ENCODE assay signal across 8 cellular contexts in genomic region chr3:39809181-39809994, GRCh38. TPM values are rescaled to one million over a fixed set of nuclear protein-coding genes. Genes with fewer than 3 reads are reported as not detected.
DNase-seq lines count a peak whose midpoint lies in the region; ATAC-seq, FAIRE-seq and TF ChIP-seq lines count a peak whose summit lies in the region.

MYRIP (plus strand) TSS chr3:39809609; CDS start chr3:39900817, 91,208 bp downstream.

- peaks cover 12% of the 10 kb centered on the region for H3K4me1 Mint-ChIP-seq in activated CD8-positive, alpha-beta T cell treated with anti-CD3 and anti-CD28 coated beads for 36 hours (ENCODE audit: low read depth)

- no peaks in the 10 kb centered on the region for H3K36me3 Mint-ChIP-seq in activated CD8-positive, alpha-beta T cell treated with anti-CD3 and anti-CD28 coated beads for 36 hours (ENCODE audit: low read depth)

- no peaks in the 10 kb centered on the region for H4K20me1 ChIP-seq in osteoblast (ENCODE audit: insufficient read depth, low read length)

- H3K9me3 Mint-ChIP-seq in activated CD8-positive, alpha-beta T cell treated with anti-CD3 and anti-CD28 coated beads for 36 hours = no peaks in the 10 kb centered on the region

- CTCF ChIA-PET in activated CD8-positive, alpha-beta T cell treated with anti-CD3 and anti-CD28 coated beads for 36 hours (lab: Charles Lee) = no interaction called here

- no peak within 1 kb of the TSS for H2AFZ ChIP-seq in osteoblast (ENCODE audit: low read length)

- DNase-seq in Right ventricle myocardium inferior (ENCODE audit: missing footprints) (peak; percentile 78), cardiac septum (ENCODE audit: low spot score) (no peak), NCI-H146 (lab: John Stamatoyannopoulos, UW) (peak; percentile 74), Right ventricle myocardium superior (peak; percentile 73), osteoblast (ENCODE audit: insufficient read length, low spot score, missing footprints) (peak; percentile 79), HTR-8/SVneo (ENCODE audit: insufficient read length, low spot score) (no peak)
- peak; percentile 3 for DNase-seq in activated CD8-positive, alpha-beta T cell treated with anti-CD3 and anti-CD28 coated beads for 36 hours

- H3K27me3 Mint-ChIP-seq in activated CD8-positive, alpha-beta T cell treated with anti-CD3 and anti-CD28 coated beads for 36 hours = peaks cover 47% of the 10 kb centered on the region

- H3K4me3 Mint-ChIP-seq in activated CD8-positive, alpha-beta T cell treated with anti-CD3 and anti-CD28 coated beads for 36 hours = peak within 1 kb of the TSS; percentile 36

- ATAC-seq in Right ventricle myocardium inferior (peak; percentile 89), HG02623 (IDR thresholded peaks at IDR 0.05; ENCODE audit: unreplicated experiment) (peak; percentile 71), Right ventricle myocardium superior (ENCODE audit: poor library complexity) (peak; percentile 96)
- peak; percentile 27 for ATAC-seq in activated CD8-positive, alpha-beta T cell treated with anti-CD3 and anti-CD28 coated beads for 36 hours

- H3K4me2 ChIP-seq in osteoblast (ENCODE audit: insufficient read depth, low read length) = peak within 1 kb of the TSS; percentile 21

- H3K4me1 ChIP-seq in osteoblast (ENCODE audit: insufficient read depth, low read length) = no peaks in the 10 kb centered on the region

- H3K9me3 ChIP-seq in osteoblast (ENCODE audit: low read depth, low read length) = no peaks in the 10 kb centered on the region

- POLR2A ChIA-PET in activated CD8-positive, alpha-beta T cell treated with anti-CD3 and anti-CD28 coated beads for 36 hours (lab: Charles Lee) = no interaction called here

- H3K79me2 ChIP-seq in osteoblast (ENCODE audit: insufficient read depth, low read length) = no peaks in the 10 kb centered on the region

- intact Hi-C loops in Right ventricle myocardium inferior (cut with DNase I) = no loop called here
- intact Hi-C loops in cardiac septum (cut with DNase I) = no loop called here
- intact Hi-C loops in activated CD8-positive, alpha-beta T cell treated with anti-CD3 and anti-CD28 coated beads for 36 hours (cut with micrococcal nuclease) = no loop called here
- intact Hi-C loops in Right ventricle myocardium superior (cut with DNase I) = no loop called here

- no peaks in the 10 kb centered on the region for H3K36me3 ChIP-seq in osteoblast (ENCODE audit: insufficient read depth, low read length)

- FAIRE-seq in HTR-8/SVneo (lab: Jason Lieb, UNC) = no peak

- H3K4me3 ChIP-seq in osteoblast (ENCODE audit: insufficient read depth, low read length) = no peak within 1 kb of the TSS

- no peak for TF ChIP-seq CTCF in activated CD8-positive, alpha-beta T cell treated with anti-CD3 and anti-CD28 coated beads for 36 hours (IDR thresholded peaks at IDR 0.05)
- TF ChIP-seq CTCF in osteoblast (IDR thresholded peaks at IDR 0.05; ENCODE audit: extremely low read depth, low read depth, low read length) = no peak

- H3K27ac Mint-ChIP-seq in activated CD8-positive, alpha-beta T cell treated with anti-CD3 and anti-CD28 coated beads for 36 hours = no peak within 1 kb of the TSS

- peaks cover 60% of the 10 kb centered on the region for H3K27me3 ChIP-seq in osteoblast (ENCODE audit: insufficient read depth, low read length)

- H3K27ac ChIP-seq in osteoblast (ENCODE audit: low read depth, low read length) = no peak within 1 kb of the TSS

RNA-seq across cellular contexts. Expression of gene MYRIP, which starts in this region (rescaled TPM):
- total RNA-seq in Right ventricle myocardium inferior (2.1 TPM), cardiac septum (0.70 TPM), Right ventricle myocardium superior (1.6 TPM), osteoblast (under 0.01 TPM in 2 replicates)
- not detected for total RNA-seq in activated CD8-positive, alpha-beta T cell treated with anti-CD3 and anti-CD28 coated beads for 36 hours

Comparison
In these comparisons a context has a peak if more than half of its experiments do, and no peak if none do; other contexts are left out.
1. DNase-seq: peak in Right ventricle myocardium inferior (single experiment), NCI-H146 (single experiment) and Right ventricle myocardium superior (single experiment); none in cardiac septum (single experiment) and HTR-8/SVneo (single experiment).
2. Peak in DNase-seq and ATAC-seq in activated CD8-positive, alpha-beta T cell treated with anti-CD3 and anti-CD28 coated beads for 36 hours; RNA of the gene not detected or under 1 TPM.
3. Peak in DNase-seq and H3K4me2 ChIP-seq in osteoblast; RNA of the gene not detected or under 1 TPM.
4. ATAC-seq: peak in every context shown above with its lines; median percentile 96 in Right ventricle myocardium superior; 89 in Right ventricle myocardium inferior; 71 in HG02623; 27 in activated CD8-positive, alpha-beta T cell treated with anti-CD3 and anti-CD28 coated beads for 36 hours.